13 cellular contexts compared by ENCODE assay signal in genomic region chr18:715626-716025, GRCh38. TPM values are rescaled to one million over a fixed set of nuclear protein-coding genes. Genes with fewer than 3 reads are reported as not detected.
DNase-seq lines count a peak whose midpoint lies in the region; ATAC-seq and TF ChIP-seq lines count a peak whose summit lies in the region.
"Had no signal": no experiment of that assay in that cellular context is flagged by ENCODE, and none has a peak within 500 bp of the region (broad histone marks: within the 10 kb centered on the region; RNA-seq: fewer than 3 reads in every experiment).

No MANE protein-coding gene starts in this region.

- H3K14ac ChIP-seq in mesenchymal stem cell (ENCODE audit: low read length in 2 of 2) = no peak overlapping the region

- H2BK5ac ChIP-seq in mesenchymal stem cell (ENCODE audit: low read depth, low read length, poor library complexity, severe bottlenecking) = no peak overlapping the region

- H3K27ac ChIP-seq in GM23248 (peak overlapping the region; percentile 62), mesenchymal stem cell (ENCODE audit: low read length, poor library complexity, severe bottlenecking) (no peak overlapping the region)

- H3K4me1 ChIP-seq in GM23248 (ENCODE audit: insufficient read depth) = peaks cover 20% of the 10 kb centered on the region
- peaks cover 3% of the 10 kb centered on the region for H3K4me1 ChIP-seq in mesenchymal stem cell (ENCODE audit: control insufficient read depth, insufficient read depth, low read depth, low read length)

- H3K4me2 ChIP-seq in GM23248 (ENCODE audit: unreplicated experiment) (no peak overlapping the region), mesenchymal stem cell (ENCODE audit: low read length, poor library complexity, severe bottlenecking) (no peak overlapping the region)

- no peaks in the 10 kb centered on the region for H3K27me3 ChIP-seq in GM23248 (replicated peaks; ENCODE audit: insufficient read depth)
- no peaks in the 10 kb centered on the region for H3K27me3 ChIP-seq in mesenchymal stem cell (ENCODE audit: control insufficient read depth in 1 of 2, insufficient read depth in 1 of 2, low read length in 2 of 2)

- H3K4ac ChIP-seq in mesenchymal stem cell (ENCODE audit: low read depth in 1 of 2, low read length in 2 of 2) = no peak overlapping the region

- H3K23ac ChIP-seq in mesenchymal stem cell (ENCODE audit: low read length in 2 of 2) = no peak overlapping the region

- 0 to 3% methylated on average over 1 of the region's 1 CpG for WGBS in GM23248 (ENCODE audit: low coverage in 1 of 2, low lambda C conversion rate in 2 of 2, missing lambda C conversion rate in 2 of 2), 2 experiments
- 100% methylated on average over 1 of the region's 1 CpG for WGBS in mesenchymal stem cell

- H3K79me2 ChIP-seq in GM23248 (ENCODE audit: insufficient read depth) = peaks cover 9% of the 10 kb centered on the region

- no peak overlapping the region for H3K18ac ChIP-seq in mesenchymal stem cell (ENCODE audit: low read depth in 1 of 2, low read length in 2 of 2)

- H3K79me1 ChIP-seq in mesenchymal stem cell (replicated peaks; ENCODE audit: low read length, poor library complexity, severe bottlenecking) = peaks cover 5% of the 10 kb centered on the region

- no peaks in the 10 kb centered on the region for H4K20me1 ChIP-seq in GM23248 (ENCODE audit: insufficient read depth)

- H3K9ac ChIP-seq in GM23248 (peak overlapping the region; percentile 15), mesenchymal stem cell (ENCODE audit: low read length) (peak overlapping the region; percentile 34)

- H4K91ac ChIP-seq in mesenchymal stem cell (ENCODE audit: low read length) = no peak overlapping the region

- H3K4me3 ChIP-seq in GM23248 = no peak overlapping the region
- H3K4me3 ChIP-seq in astrocyte of the cerebellum (ENCODE audit: low read depth, low read length) = no peak overlapping the region
- no peak overlapping the region for H3K4me3 ChIP-seq in mesenchymal stem cell (ENCODE audit: insufficient read depth in 1 of 2, low read depth in 1 of 2, low read length in 2 of 2)

- in situ Hi-C loops in GM23248 (cut with MboI) = no loop called here
- in situ Hi-C loops in astrocyte of the cerebellum (cut with HindIII; ENCODE audit: low sequenced_read_pairs) = no loop called here

- H3K9me2 ChIP-seq in GM23248 (ENCODE audit: insufficient read depth) = no peaks in the 10 kb centered on the region

- peak; percentile 69 to 74 for ATAC-seq in activated CD4-positive, CD25-positive, alpha-beta regulatory T cell treated with anti-CD3 and anti-CD28 coated beads, Interleukin-2, amount 50 U/mL, for 24 hours
- ATAC-seq in GM19324 (IDR thresholded peaks at IDR 0.05; ENCODE audit: low FRiP score, unreplicated experiment) = no peak
- ATAC-seq in GM21390 (IDR thresholded peaks at IDR 0.05; ENCODE audit: unreplicated experiment) = no peak
- ATAC-seq: T-helper 17 cell had no signal

- no peak overlapping the region for H4K8ac ChIP-seq in mesenchymal stem cell (ENCODE audit: low read length)

- H3K9me3 ChIP-seq in GM23248 (ENCODE audit: low read depth) (no peaks in the 10 kb centered on the region), mesenchymal stem cell (ENCODE audit: control insufficient read depth, low read length) (no peaks in the 10 kb centered on the region)

- no peak for DNase-seq in activated CD4-positive, CD25-positive, alpha-beta regulatory T cell (lab: John Stamatoyannopoulos, UW)
- DNase-seq in GM23248 = peak; percentile 86
- peak; percentile 60 for DNase-seq in astrocyte of the cerebellum (ENCODE audit: low read depth)
- DNase-seq in mesenchymal stem cell = no peak
- no peak for DNase-seq in stimulated activated CD8-positive, alpha-beta memory T cell treated with anti-CD3 and anti-CD28 coated beads, Interleukin-4, amount 100 ng/mL, for 48 hours
- DNase-seq: activated T-cell treated with anti-CD3 and anti-CD28 coated beads, Interleukin-2, amount 50 U/mL, for 4 hours; head of caudate nucleus; NCI-H2081; stimulated activated CD4-positive, alpha-beta T cell treated with anti-CD3 and anti-CD28 coated beads, Interleukin-1b, Interleukin-23, amount 100 ng/mL, for 48 hours; T-helper 17 cell had no signal

- H3F3A ChIP-seq in GM23248 (ENCODE audit: insufficient read depth) = peaks cover 31% of the 10 kb centered on the region

- H2AK5ac ChIP-seq in mesenchymal stem cell (ENCODE audit: low read length, severe bottlenecking) = no peak overlapping the region

- H2AFZ ChIP-seq in GM23248 = no peak overlapping the region
- H2AFZ ChIP-seq in mesenchymal stem cell (ENCODE audit: low read depth, low read length) = no peak overlapping the region

- H2BK120ac ChIP-seq in mesenchymal stem cell (ENCODE audit: low read depth, low read length) = no peak overlapping the region

- no peak overlapping the region for H2BK12ac ChIP-seq in mesenchymal stem cell (ENCODE audit: low read length in 2 of 2)

- H2BK15ac ChIP-seq in mesenchymal stem cell (ENCODE audit: low read depth, poor library complexity, severe bottlenecking) = no peak overlapping the region

- TF ChIP-seq CTCF in astrocyte of the cerebellum (IDR thresholded peaks at IDR 0.05; ENCODE audit: low read depth, low read length, missing control alignments) = no peak

- H3K36me3 ChIP-seq in GM23248 (ENCODE audit: low read depth) (no peaks in the 10 kb centered on the region), mesenchymal stem cell (ENCODE audit: control insufficient read depth in 1 of 2, insufficient read depth in 2 of 2, low read depth in 1 of 2, low read length in 2 of 2) (peaks cover 8 to 9% of the 10 kb centered on the region in 2 experiments)

RNA-seq across cellular contexts. Expression of gene ENOSF1, which starts 3.2 kb away (rescaled TPM):
- total RNA-seq in GM23248 (2014; rRNA removed; shearing (Covaris generic)) = 17.5 and 24.3 TPM in 2 replicates
- polyA plus RNA-seq in GM23248 (2016; fragmentation: Nextera tagmentation; extraction: Ambion mirVana) = 18.0 and 20.0 TPM in 2 replicates
- polyA plus RNA-seq in mesenchymal stem cell (2013, experiment 1 of 2) = 19.5 TPM
- 17.0 TPM for polyA plus RNA-seq in mesenchymal stem cell (2013, experiment 2 of 2)

RNA-seq across cellular contexts. Expression of gene TYMS, which starts 58.2 kb away (rescaled TPM):
- 16.8 and 17.7 TPM in 2 replicates for total RNA-seq in GM23248 (2014; rRNA removed; shearing (Covaris generic))
- polyA plus RNA-seq in GM23248 (2016; fragmentation: Nextera tagmentation; extraction: Ambion mirVana) = 71.5 and 72.8 TPM in 2 replicates
- polyA plus RNA-seq in mesenchymal stem cell (2013, experiment 1 of 2) = 22.3 TPM
- 22.3 TPM for polyA plus RNA-seq in mesenchymal stem cell (2013, experiment 2 of 2)

Comparison
In these comparisons a context has a peak if more than half of its experiments do, and no peak if none do; other contexts are left out.
1. ATAC-seq: peak in activated CD4-positive, CD25-positive, alpha-beta regulatory T cell treated with anti-CD3 and anti-CD28 coated beads, Interleukin-2, amount 50 U/mL, for 24 hours (2 of 2); none in GM19324 (single experiment) and GM21390 (single experiment).
2. DNase-seq: peak in GM23248 (single experiment) and astrocyte of the cerebellum (single experiment); none in activated CD4-positive, CD25-positive, alpha-beta regulatory T cell (0 of 4), mesenchymal stem cell (single experiment) and stimulated activated CD8-positive, alpha-beta memory T cell treated with anti-CD3 and anti-CD28 coated beads, Interleukin-4, amount 100 ng/mL, for 48 hours (single experiment).